26 cellular contexts compared by ENCODE assay signal in the genomic region with DNA sequence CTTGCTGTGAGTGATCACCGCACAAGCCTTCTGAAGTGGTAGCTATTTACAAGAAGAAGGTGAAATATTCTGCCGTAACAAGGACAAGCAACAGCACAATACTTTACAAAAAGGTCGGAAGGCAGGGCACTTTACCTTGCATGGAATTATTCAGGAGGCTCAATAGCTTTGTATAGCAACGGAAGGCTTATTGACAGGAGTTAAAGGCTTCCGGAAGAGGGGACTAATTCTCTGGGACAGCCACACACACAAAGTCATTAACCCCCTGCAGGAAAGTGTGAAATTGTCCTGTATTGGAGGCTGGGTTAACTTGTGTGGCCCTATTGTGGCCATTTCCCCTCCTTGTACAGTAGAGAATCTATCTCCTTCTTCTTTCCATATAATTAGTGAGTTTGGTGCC.
DNase-seq lines count a peak whose midpoint lies in the region; ATAC-seq, FAIRE-seq and TF ChIP-seq lines count a peak whose summit lies in the region.
"Had no signal": no experiment of that assay in that cellular context is flagged by ENCODE, and none has a peak within 500 bp of the region (broad histone marks: within the 10 kb centered on the region; RNA-seq: fewer than 3 reads in every experiment).

No MANE protein-coding gene starts in this region.

- DNase-seq in GM23338 (ENCODE audit: low spot score) (peak; percentile 85), H1 (ENCODE audit: low read depth in 1 of 2, low spot score in 2 of 2) (peak in 1 of 2 experiments; percentile 51), iPS DF 6.9 (ENCODE audit: low read depth, low spot score) (peak; percentile 82), neural progenitor cell (ENCODE audit: low spot score) (peak; percentile 80), NCI-H526 (lab: John Stamatoyannopoulos, UW) (no peak), prostate gland (ENCODE audit: low spot score) (no peak), posterior cingulate gyrus (no peak)
- DNase-seq: 8988T; AML-193; C1 segment of cervical spinal cord; CD8-positive, alpha-beta T cell; DND-41; GOT3; MG63; NCI-H1048; NCI-H1417 treated with DMSO at 0.1 percent for 48 hours; NCI-H187 treated with DMSO at 0.1 percent for 48 hours; NCI-H2107; NCI-H2227 treated with DMSO at 0.1 percent for 48 hours; NCI-H510A treated with DMSO at 0.1 percent for 48 hours; NCI-H82; Peyer's patch; SJCRH30 had no signal

- H4K5ac ChIP-seq in H1 (ENCODE audit: insufficient read length, low read depth, low read length) = peak overlapping the region; percentile 57

- H3K36me3 Mint-ChIP-seq in GM23338 (ENCODE audit: low read depth) (peaks cover 4% of the 10 kb centered on the region; the same call in 2 of the 3 replicates), neural progenitor cell (no peaks in the 10 kb centered on the region)
- H3K36me3 Mint-ChIP-seq: CD8-positive, alpha-beta T cell had no signal

- no peak for TF ChIP-seq RAD21 in H1 (IDR thresholded peaks at IDR 0.05 in 1 of 2, conservative IDR thresholded peaks at IDR 0.05 in 1 of 2; ENCODE audit: low read depth in 2 of 2, low read length in 2 of 2)

- H3K27ac Mint-ChIP-seq in GM23338 = peak overlapping the region; percentile 89
- no peak overlapping the region for H3K27ac Mint-ChIP-seq in neural progenitor cell
- H3K27ac Mint-ChIP-seq: CD8-positive, alpha-beta T cell had no signal

- 13% methylated on average over 5 of the region's 5 CpGs; no CpG with 5 or more reads in 1 of the 2 experiments for WGBS in H1 (ENCODE audit: extremely low coverage in 1 of 2, insufficient coverage in 1 of 2, insufficient read length in 1 of 2, insufficient replicate concordance in 2 of 2, low coverage in 1 of 2, low lambda C conversion rate in 2 of 2, missing lambda C conversion rate in 1 of 2), 2 experiments
- no CpG with 5 or more reads among the region's 5 CpGs for WGBS in iPS DF 6.9 (ENCODE audit: insufficient coverage, insufficient read length)
- 92% methylated on average over 5 of the region's 5 CpGs for WGBS in prostate gland

- H3K9me3 ChIP-seq in H1 (ENCODE audit: insufficient read depth in 2 of 2, low read depth in 1 of 2, low read length in 1 of 2) (no peaks in the 10 kb centered on the region), iPS DF 6.9 (ENCODE audit: control insufficient read depth, insufficient read depth, low read length) (no peaks in the 10 kb centered on the region), neural progenitor cell (ENCODE audit: low read depth) (no peaks in the 10 kb centered on the region), prostate gland (no peaks in the 10 kb centered on the region)
- H3K9me3 ChIP-seq: MG63, Peyer's patch had no signal

- POLR2A ChIA-PET in H1 (lab: Charles Lee; ENCODE audit: partially characterized antibody) = interaction anchor here (0.6 to 1.2 kb wide), 7 partner anchors 31 to 268 kb away, joined by 3 to 5 read pairs (median 4); no protein-coding TSS in a partner anchor

- no peak overlapping the region for H3K56ac ChIP-seq in H1 (replicated peaks; ENCODE audit: insufficient read length, low read depth, low read length)

- H3K4me1 Mint-ChIP-seq in GM23338 = peaks cover 77% of the 10 kb centered on the region
- H3K4me1 Mint-ChIP-seq in neural progenitor cell = peaks cover 45% of the 10 kb centered on the region

- H3K4me1 ChIP-seq in GM23338 (ENCODE audit: insufficient read depth) (peaks cover 63% of the 10 kb centered on the region), H1 (replicated peaks in 1 of 4; ENCODE audit: control insufficient read depth in 3 of 4, insufficient read depth in 4 of 4, low read length in 3 of 4) (peaks cover 8 to 25% (median 23%) of the 10 kb centered on the region in 4 experiments), iPS DF 6.9 (ENCODE audit: control insufficient read depth, insufficient read depth, low read length) (peaks cover 10% of the 10 kb centered on the region), neural progenitor cell (peaks cover 65% of the 10 kb centered on the region), prostate gland (replicated peaks) (no peaks in the 10 kb centered on the region)
- H3K4me1 ChIP-seq: Peyer's patch had no signal

- H3F3A ChIP-seq in GM23338 (replicated peaks; ENCODE audit: low read depth) (peaks cover 6% of the 10 kb centered on the region; the same call in 1 of the 2 replicates), neural progenitor cell (ENCODE audit: low read depth) (peaks cover 35% of the 10 kb centered on the region)

- no peak overlapping the region for H3K14ac ChIP-seq in H1 (ENCODE audit: insufficient read length)

- no peaks in the 10 kb centered on the region for H4K20me1 ChIP-seq in GM23338 (replicated peaks; ENCODE audit: insufficient read depth)
- no peaks in the 10 kb centered on the region for H4K20me1 ChIP-seq in H1 (replicated peaks in 1 of 2; ENCODE audit: control insufficient read depth in 1 of 2, insufficient read depth in 2 of 2, low read length in 2 of 2)
- no peaks in the 10 kb centered on the region for H4K20me1 ChIP-seq in neural progenitor cell (ENCODE audit: low read depth)

- no peaks in the 10 kb centered on the region for H3K79me1 ChIP-seq in H1 (ENCODE audit: low read depth, low read length)

- no peaks in the 10 kb centered on the region for H3K9me2 ChIP-seq in GM23338 (ENCODE audit: insufficient read depth)

- H3K36me3 ChIP-seq in GM23338 (ENCODE audit: insufficient read depth) (no peaks in the 10 kb centered on the region), H1 (ENCODE audit: control insufficient read depth in 2 of 4, insufficient read depth in 4 of 4, low read length in 3 of 4) (no peaks in the 10 kb centered on the region), iPS DF 6.9 (ENCODE audit: control insufficient read depth, insufficient read depth, low read length) (no peaks in the 10 kb centered on the region), neural progenitor cell (no peaks in the 10 kb centered on the region), prostate gland (no peaks in the 10 kb centered on the region)
- H3K36me3 ChIP-seq: MG63, Peyer's patch, SJCRH30 had no signal

- H3K23me2 ChIP-seq in H1 (ENCODE audit: low read depth, low read length) = no peaks in the 10 kb centered on the region

- peak; percentile 37 for ATAC-seq in GM23338
- ATAC-seq: CD8-positive, alpha-beta T cell; HepG2; K562 had no signal

- H2BK120ac ChIP-seq in H1 (replicated peaks; ENCODE audit: low read depth, low read length) = peak overlapping the region; percentile 95

- H3K27me3 Mint-ChIP-seq in GM23338 (ENCODE audit: insufficient read depth, low read depth, poor library complexity) (no peaks in the 10 kb centered on the region), neural progenitor cell (ENCODE audit: insufficient read depth, low read depth) (peaks cover 26% of the 10 kb centered on the region)

- H3K23ac ChIP-seq in H1 (ENCODE audit: insufficient read length) = no peak overlapping the region

- H3K9me3 Mint-ChIP-seq in GM23338 (no peaks in the 10 kb centered on the region), neural progenitor cell (no peaks in the 10 kb centered on the region)
- H3K9me3 Mint-ChIP-seq: CD8-positive, alpha-beta T cell had no signal

- H2AFZ ChIP-seq in GM23338 (no peak overlapping the region), H1 (ENCODE audit: low read length) (no peak overlapping the region), neural progenitor cell (replicated peaks) (no peak overlapping the region)

- peak overlapping the region; percentile 76; the same call in 1 of the 2 replicates for H2BK12ac ChIP-seq in H1 (ENCODE audit: low read depth, low read length)

- peak overlapping the region; percentile 93 for H2BK5ac ChIP-seq in H1 (ENCODE audit: low read depth, low read length)

- intact Hi-C loops in prostate gland (cut with DNase I) (no loop called here), posterior cingulate gyrus (cut with DNase I) (no loop called here)

- peak overlapping the region; percentile 95 for H3K27ac ChIP-seq in GM23338 (ENCODE audit: low read depth)
- peak overlapping the region; percentile 34; the same call in 1 of the 2 replicates for H3K27ac ChIP-seq in H1 (ENCODE audit: low read depth, low read length)
- H3K27ac ChIP-seq in iPS DF 6.9 (ENCODE audit: low read length) = peak overlapping the region; percentile 25
- peak overlapping the region; percentile 52 for H3K27ac ChIP-seq in neural progenitor cell
- no peak overlapping the region for H3K27ac ChIP-seq in prostate gland
- H3K27ac ChIP-seq: Peyer's patch, SJCRH30 had no signal

- no peak overlapping the region for H2BK20ac ChIP-seq in H1 (ENCODE audit: low read length)

- H3K27me3 ChIP-seq in GM23338 (ENCODE audit: insufficient read depth) = no peaks in the 10 kb centered on the region
- no peaks in the 10 kb centered on the region for H3K27me3 ChIP-seq in H1 (replicated peaks in 1 of 4; ENCODE audit: control insufficient read depth in 3 of 4, extremely low read depth in 1 of 4, insufficient read depth in 3 of 4, low read length in 3 of 4)
- H3K27me3 ChIP-seq in iPS DF 6.9 (ENCODE audit: control insufficient read depth, insufficient read depth, low read length) = no peaks in the 10 kb centered on the region
- H3K27me3 ChIP-seq in neural progenitor cell = no peaks in the 10 kb centered on the region
- H3K27me3 ChIP-seq in prostate gland (replicated peaks; ENCODE audit: insufficient read depth) = no peaks in the 10 kb centered on the region
- H3K27me3 ChIP-seq: Peyer's patch, SJCRH30 had no signal

- H2BK15ac ChIP-seq in H1 (ENCODE audit: low read length) = no peak overlapping the region

- H3K4me3 Mint-ChIP-seq in GM23338 (no peak overlapping the region), neural progenitor cell (peak overlapping the region; percentile 63)
- H3K4me3 Mint-ChIP-seq: CD8-positive, alpha-beta T cell had no signal

- TF ChIP-seq CTCF in GM23338 (conservative IDR thresholded peaks at IDR 0.05; ENCODE audit: low read depth in 2 of 2) = no peak
- 0 out of 4 replicates have a peak, but pooled peaks of 1 of the 3 experiments have one; percentile 1 for TF ChIP-seq CTCF in H1 (IDR thresholded peaks at IDR 0.05; ENCODE audit: control extremely low read depth in 1 of 3, insufficient read depth in 1 of 3, low read depth in 1 of 3, low read length in 3 of 3)
- TF ChIP-seq CTCF in neural progenitor cell (IDR thresholded peaks at IDR 0.05) = no peak
- no peak for TF ChIP-seq CTCF in prostate gland (IDR thresholded peaks at IDR 0.05)

- H3K4me2 ChIP-seq in GM23338 (peak overlapping the region; percentile 12), H1 (ENCODE audit: insufficient read depth in 1 of 2, low read depth in 2 of 2, low read length in 2 of 2) (peak overlapping the region in 1 of 2 experiments; percentile 17; a peak in 2 of 4 replicates), neural progenitor cell (peak overlapping the region; percentile 65)

- H3K79me2 ChIP-seq in GM23338 (replicated peaks; ENCODE audit: insufficient read depth) = no peaks in the 10 kb centered on the region
- no peaks in the 10 kb centered on the region for H3K79me2 ChIP-seq in H1 (ENCODE audit: control insufficient read depth in 1 of 2, insufficient read depth in 2 of 2, low read length in 2 of 2)
- H3K79me2 ChIP-seq in neural progenitor cell (ENCODE audit: low read depth) = no peaks in the 10 kb centered on the region

- 0 out of 2 replicates have a peak overlapping the region, but pooled peaks have one; percentile 71 for H2AK5ac ChIP-seq in H1 (ENCODE audit: low read depth, low read length)

- peak overlapping the region; percentile 39; the same call in 1 of the 2 replicates for H3K18ac ChIP-seq in H1 (ENCODE audit: extremely low read depth, low read length)

- CTCF ChIA-PET in H1 (lab: Charles Lee; ENCODE audit: partially characterized antibody) = interaction anchor here (0.8 to 1.6 kb wide), 4 partner anchors 13 to 201 kb away, joined by 3 to 5 read pairs (median 3); no protein-coding TSS in a partner anchor

- H3K9ac ChIP-seq in H1 (replicated peaks in 1 of 4; ENCODE audit: extremely low read depth in 1 of 4, low read depth in 3 of 4, low read length in 3 of 4) (no peak overlapping the region), neural progenitor cell (no peak overlapping the region)

- no peak overlapping the region for H3K4me3 ChIP-seq in GM23338
- no peak overlapping the region for H3K4me3 ChIP-seq in H1 (ENCODE audit: extremely low read depth in 1 of 4, insufficient read depth in 2 of 4, low read depth in 3 of 4, low read length in 4 of 4)
- H3K4me3 ChIP-seq in iPS DF 6.9 (ENCODE audit: low read length) = no peak overlapping the region
- no peak overlapping the region for H3K4me3 ChIP-seq in neural progenitor cell
- H3K4me3 ChIP-seq in prostate gland = no peak overlapping the region
- H3K4me3 ChIP-seq: K562, MG63, Peyer's patch, SJCRH30 had no signal

- no peak overlapping the region for H3K4ac ChIP-seq in H1 (replicated peaks; ENCODE audit: insufficient read length, low read depth, low read length)

- no peak overlapping the region; the same call in 1 of the 2 replicates for H4K8ac ChIP-seq in H1 (ENCODE audit: extremely low read depth, insufficient read depth, low read length)

- H4K91ac ChIP-seq in H1 (replicated peaks; ENCODE audit: insufficient read length, low read length) = peak overlapping the region; percentile 94

- TF ChIP-seq POLR2A in H1 (IDR thresholded peaks at IDR 0.05; ENCODE audit: control extremely low read depth in 1 of 2, low read depth in 2 of 2, low read length in 2 of 2) (0 out of 3 replicates have a peak, but pooled peaks of 1 of the 2 experiments have one; percentile 14), prostate gland (IDR thresholded peaks at IDR 0.05) (no peak)

- no peak for FAIRE-seq in H1 (lab: Jason Lieb, UNC)
- FAIRE-seq: GM18507, HepG2, K562 had no signal

- TF ChIP-seq EP300 in H1 (IDR thresholded peaks at IDR 0.05; ENCODE audit: borderline replicate concordance in 1 of 2, low read depth in 2 of 2, low read length in 2 of 2) = no peak

Comparison
In these comparisons a context has a peak if more than half of its experiments do, and no peak if none do; other contexts are left out.
1. DNase-seq: peak in GM23338 (single experiment), iPS DF 6.9 (single experiment) and neural progenitor cell (single experiment); none in NCI-H526 (0 of 2), prostate gland (single experiment) and posterior cingulate gyrus (0 of 10).
2. H3K27ac ChIP-seq: peak in GM23338 (single experiment), H1 (single experiment), iPS DF 6.9 (single experiment) and neural progenitor cell (single experiment); none in prostate gland (0 of 2).